In the genomic region with DNA sequence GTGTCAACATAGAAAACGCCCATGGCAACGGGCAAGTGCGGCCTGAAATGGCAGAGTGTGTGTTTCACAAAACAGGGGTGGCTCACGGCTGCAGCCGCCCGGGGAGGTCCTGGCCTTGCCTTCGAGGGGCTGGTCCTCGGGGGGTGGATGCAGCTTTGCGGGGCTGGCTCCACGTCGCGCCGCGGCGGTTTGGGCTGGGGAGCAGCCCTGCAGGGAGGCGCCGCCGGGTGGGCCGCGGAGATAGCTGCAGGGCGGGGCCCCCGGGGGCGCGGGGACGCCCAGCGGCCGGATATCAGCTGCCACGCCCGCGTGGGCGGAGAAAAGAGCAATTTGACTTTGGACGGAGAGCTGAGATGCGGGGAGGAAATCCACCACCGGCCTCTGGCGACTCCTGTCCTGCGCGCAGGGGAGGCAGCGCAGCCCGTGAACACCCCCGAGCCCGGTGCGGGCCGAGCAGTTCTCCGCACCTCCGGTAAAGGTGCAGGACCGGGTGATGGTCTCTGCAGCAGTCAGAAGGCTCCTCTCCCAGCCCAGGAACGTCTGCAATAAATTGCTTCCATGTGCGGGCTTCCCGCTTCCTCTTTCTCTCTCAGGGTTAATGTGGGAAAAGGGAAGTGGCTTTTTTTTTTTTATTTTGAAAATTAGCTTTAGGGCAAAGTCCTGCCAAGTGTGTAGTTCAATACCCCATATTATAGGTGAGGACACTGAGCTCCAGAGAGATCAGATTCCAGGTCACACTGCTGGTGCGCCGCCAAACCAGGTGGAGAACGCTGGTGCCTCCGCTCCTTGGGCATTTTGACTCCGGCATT, we compare ENCODE assay signal across 8 cellular contexts.
DNase-seq lines count a peak whose midpoint lies in the region; ATAC-seq and TF ChIP-seq lines count a peak whose summit lies in the region.

No MANE protein-coding gene starts in this region.

- ATAC-seq in GM19452 (IDR thresholded peaks at IDR 0.05; ENCODE audit: unreplicated experiment) (peak; percentile 46), HG03521 (IDR thresholded peaks at IDR 0.05; ENCODE audit: unreplicated experiment) (peak; percentile 48), foreskin keratinocyte (no peak), omental fat pad (ENCODE audit: low FRiP score) (peak; percentile 39)

- DNase-seq in COR-L47 (lab: John Stamatoyannopoulos, UW) (peak; percentile 57), Peyer's patch (peak; percentile 91 to 97 (median 97)), foreskin keratinocyte (peak in 1 of 2 donors; percentile 41), omental fat pad (ENCODE audit: low spot score) (peak; percentile 58), thyroid gland (peak; percentile 76 to 77)
- DNase-seq in activated T-helper 1 cell treated with anti-CD3 and anti-CD28 coated beads, Interleukin-2, amount 50 U/mL, for 16 hours (ENCODE audit: low read depth in 1 of 2, low spot score in 1 of 2) = peak; percentile 47 to 63

- H3K27me3 ChIP-seq in Peyer's patch (no peaks in the 10 kb centered on the region), foreskin keratinocyte (no peaks in the 10 kb centered on the region), thyroid gland (no peaks in the 10 kb centered on the region)

- peak overlapping the region; percentile 47 to 62 (median 54) for H3K4me3 ChIP-seq in Peyer's patch
- peak overlapping the region in 2 of 3 donors; percentile 42 to 63 for H3K4me3 ChIP-seq in thyroid gland (replicated peaks in 1 of 3)

- H3K4me1 ChIP-seq in Peyer's patch = peaks cover 12 to 45% (median 35%) of the 10 kb centered on the region in 4 donors
- peaks cover 59% of the 10 kb centered on the region for H3K4me1 ChIP-seq in foreskin keratinocyte
- H3K4me1 ChIP-seq in thyroid gland = peaks cover 44 to 47% of the 10 kb centered on the region in 2 donors

- H3K36me3 ChIP-seq in Peyer's patch = no peaks in the 10 kb centered on the region
- no peaks in the 10 kb centered on the region for H3K36me3 ChIP-seq in thyroid gland

- TF ChIP-seq POLR2A in Peyer's patch (IDR thresholded peaks at IDR 0.05) (peak; percentile 66 to 93), thyroid gland (IDR thresholded peaks at IDR 0.05) (peak; percentile 11 to 65)

- H3K9me3 ChIP-seq in Peyer's patch (no peaks in the 10 kb centered on the region), thyroid gland (no peaks in the 10 kb centered on the region)

- H3K27ac ChIP-seq in Peyer's patch (peak overlapping the region; percentile 94 to 99 (median 95)), foreskin keratinocyte (peak overlapping the region; percentile 93), thyroid gland (peak overlapping the region; percentile 93 to 96 (median 93))

- WGBS in thyroid gland, 2 donors = 7 to 10% methylated on average over 26 to 27 of the region's 54 CpGs

- TF ChIP-seq CTCF in Peyer's patch (IDR thresholded peaks at IDR 0.05) (peak in 5 of 6 experiments; percentile 13 to 57 (median 45)), foreskin keratinocyte (conservative IDR thresholded peaks at IDR 0.05) (peak; percentile 33), omental fat pad (IDR thresholded peaks at IDR 0.05) (no peak), thyroid gland (IDR thresholded peaks at IDR 0.05) (peak in 2 of 6 experiments; percentile 10 to 22)

- intact Hi-C loops in thyroid gland (cut with DNase I) = loop anchor here (5.0 kb wide), 1 partner anchor 111 kb away; a partner anchor contains a TSS

Comparison
In these comparisons a context has a peak if more than half of its experiments do, and no peak if none do; other contexts are left out.
1. CTCF ChIP-seq: peak in Peyer's patch (5 of 6) and foreskin keratinocyte (single experiment); none in omental fat pad (0 of 3).
2. Peak in every context shown above with its lines, with median percentiles within 50 percentile points of each other: H3K27ac ChIP-seq.